8 cellular contexts compared by ENCODE assay signal in the genomic region with DNA sequence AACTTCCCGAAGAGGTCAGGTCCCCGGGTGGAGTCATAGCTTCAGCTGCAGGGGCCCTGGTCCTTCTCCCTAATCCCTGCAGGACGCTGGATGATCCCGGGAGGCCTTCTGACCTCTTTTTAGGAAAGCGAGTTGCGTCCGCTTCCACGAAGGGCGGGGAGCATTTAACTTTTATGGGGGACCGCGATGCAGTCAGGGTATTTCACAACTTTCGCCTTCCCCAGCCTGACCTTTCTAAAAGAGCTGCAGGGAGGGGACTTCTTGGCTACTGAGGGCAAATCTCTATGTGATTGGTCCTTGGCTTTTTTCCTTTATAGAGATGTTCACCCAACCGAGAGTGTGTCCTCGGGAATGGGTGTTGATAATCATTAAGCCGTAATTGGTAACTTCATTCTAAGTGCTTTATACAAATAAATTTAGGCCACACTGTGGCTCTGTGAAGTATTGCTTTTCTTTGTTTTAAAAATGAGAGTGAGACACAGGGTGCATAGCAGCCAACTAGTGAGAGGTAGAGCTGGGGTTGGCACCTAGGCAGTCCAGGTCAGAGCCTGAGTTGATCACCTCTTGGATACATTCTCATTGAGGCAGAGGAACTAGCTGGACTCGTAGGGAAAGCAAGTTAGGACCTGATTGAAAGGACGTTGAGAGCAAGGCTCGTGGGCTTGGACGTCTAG. TPM values are rescaled to one million over a fixed set of nuclear protein-coding genes. Genes with fewer than 3 reads are reported as not detected.
DNase-seq lines count a peak whose midpoint lies in the region; ATAC-seq lines count a peak whose summit lies in the region.

No MANE protein-coding gene starts in this region.

- H3K79me1 ChIP-seq in trophoblast cell (ENCODE audit: low read length), result peaks cover 5% of the 10 kb centered on the region

- DNase-seq in AML-193 (lab: John Stamatoyannopoulos, UW), result peak; percentile 34 to 44
- DNase-seq in activated CD4-positive, alpha-beta memory T cell treated with anti-CD3 and anti-CD28 coated beads, Interleukin-2, amount 10 ng/mL, durations not matched to agents 7 days and 5 days, result no peak
- DNase-seq in glomerular visceral epithelial cell (ENCODE audit: extremely low spot score), result peak; percentile 30
- peak in 1 of 2 donors; percentile 1 for DNase-seq in trophoblast cell
- DNase-seq in NCI-H128 (lab: John Stamatoyannopoulos, UW; ENCODE audit: unreplicated experiment), result no peak

- no peak overlapping the region for H2BK120ac ChIP-seq in trophoblast cell (ENCODE audit: insufficient read depth, low read length, poor library complexity)

- H4K8ac ChIP-seq in trophoblast cell (ENCODE audit: low read depth, low read length), result no peak overlapping the region

- H2AK5ac ChIP-seq in trophoblast cell (ENCODE audit: low read length), result no peak overlapping the region

- no peak overlapping the region for H3K14ac ChIP-seq in trophoblast cell (ENCODE audit: low read length)

- H3K9me3 ChIP-seq in HUES64 (ENCODE audit: insufficient read depth, low read depth, low read length) (peaks cover 4% of the 10 kb centered on the region; the same call in 1 of the 2 replicates), trophoblast cell (ENCODE audit: insufficient read depth, low read depth, low read length) (peaks cover 5% of the 10 kb centered on the region)

- H3K27me3 Mint-ChIP-seq in activated CD4-positive, alpha-beta memory T cell treated with anti-CD3 and anti-CD28 coated beads, Interleukin-2, amount 10 ng/mL, durations not matched to agents 7 days and 5 days, result no peaks in the 10 kb centered on the region

- peak overlapping the region; percentile 92 for H3K27ac Mint-ChIP-seq in activated CD4-positive, alpha-beta memory T cell treated with anti-CD3 and anti-CD28 coated beads, Interleukin-2, amount 10 ng/mL, durations not matched to agents 7 days and 5 days

- no peak overlapping the region for H2BK12ac ChIP-seq in trophoblast cell (ENCODE audit: low read length)

- H3K27me3 ChIP-seq in HUES64 (ENCODE audit: insufficient read depth, low read length) (no peaks in the 10 kb centered on the region), trophoblast cell (ENCODE audit: insufficient read depth, low read length) (no peaks in the 10 kb centered on the region)

- H3K4me2 ChIP-seq in trophoblast cell (ENCODE audit: low read length), result peak overlapping the region; percentile 90

- POLR2A ChIA-PET in activated CD4-positive, alpha-beta memory T cell treated with anti-CD3 and anti-CD28 coated beads, Interleukin-2, amount 10 ng/mL, durations not matched to agents 7 days and 5 days (lab: Charles Lee), result interaction anchor here (1.3 to 2.3 kb wide), 3 partner anchors 11 to 92 kb away, joined by 5 to 7 read pairs (median 6); no protein-coding TSS in a partner anchor

- H3K36me3 ChIP-seq in HUES64 (ENCODE audit: insufficient read depth, low read length), result peaks cover 5% of the 10 kb centered on the region; the same call in 1 of the 2 replicates
- peaks cover 5 to 8% of the 10 kb centered on the region in 2 experiments for H3K36me3 ChIP-seq in trophoblast cell (ENCODE audit: control insufficient read depth in 1 of 2, insufficient read depth in 2 of 2, low read length in 2 of 2)

- CTCF ChIA-PET in activated CD4-positive, alpha-beta memory T cell treated with anti-CD3 and anti-CD28 coated beads, Interleukin-2, amount 10 ng/mL, durations not matched to agents 7 days and 5 days (lab: Charles Lee), result interaction anchor here (0.8 to 1.0 kb wide), 2 partner anchors 68 to 91 kb away, joined by 4 read pairs; partner anchors contain the start of gene ZNF45

- no peak overlapping the region for H3K18ac ChIP-seq in trophoblast cell (ENCODE audit: low read length)

- no peak overlapping the region for H4K91ac ChIP-seq in trophoblast cell (ENCODE audit: low read depth, low read length)

- H3K79me2 ChIP-seq in trophoblast cell (ENCODE audit: control insufficient read depth, insufficient read depth, low read length, poor library complexity), result no peaks in the 10 kb centered on the region

- H2AFZ ChIP-seq in trophoblast cell (ENCODE audit: insufficient read depth, low read length, poor library complexity), result peak overlapping the region; percentile 12

- H3K4me1 ChIP-seq in HUES64 (ENCODE audit: insufficient read depth, low read length), result no peaks in the 10 kb centered on the region; the same call in 1 of the 2 replicates
- peaks cover 2% of the 10 kb centered on the region in 2 experiments for H3K4me1 ChIP-seq in trophoblast cell (ENCODE audit: control insufficient read depth in 1 of 2, insufficient read depth in 2 of 2, low read length in 2 of 2)

- peaks cover 45% of the 10 kb centered on the region for H3K9me3 Mint-ChIP-seq in activated CD4-positive, alpha-beta memory T cell treated with anti-CD3 and anti-CD28 coated beads, Interleukin-2, amount 10 ng/mL, durations not matched to agents 7 days and 5 days

- H2BK5ac ChIP-seq in trophoblast cell (ENCODE audit: low read depth, low read length, poor library complexity), result no peak overlapping the region

- H3K9ac ChIP-seq in HUES64 (ENCODE audit: low read depth, low read length), result peak overlapping the region; percentile 34
- H3K9ac ChIP-seq in trophoblast cell (ENCODE audit: low read length), result peak overlapping the region; percentile 29

- no peak overlapping the region for H3K4ac ChIP-seq in trophoblast cell (ENCODE audit: low read depth, low read length)

- H4K12ac ChIP-seq in trophoblast cell (ENCODE audit: low read depth, low read length), result no peak overlapping the region

- ATAC-seq in GM18858 (IDR thresholded peaks at IDR 0.05; ENCODE audit: unreplicated experiment) (peak; percentile 28), HG02970 (IDR thresholded peaks at IDR 0.05; ENCODE audit: low FRiP score, unreplicated experiment) (no peak)

- H3K27ac ChIP-seq in HUES64 (ENCODE audit: low read depth, low read length), result no peak overlapping the region
- H3K27ac ChIP-seq in trophoblast cell (ENCODE audit: low read depth, low read length), result no peak overlapping the region

- H3K36me3 Mint-ChIP-seq in activated CD4-positive, alpha-beta memory T cell treated with anti-CD3 and anti-CD28 coated beads, Interleukin-2, amount 10 ng/mL, durations not matched to agents 7 days and 5 days (ENCODE audit: low read depth), result peaks cover 45% of the 10 kb centered on the region

- H3K23ac ChIP-seq in trophoblast cell (ENCODE audit: low read length), result no peak overlapping the region

- WGBS in HUES64, result 30% methylated on average over 19 of the region's 19 CpGs
- WGBS in trophoblast cell (ENCODE audit: extremely low coverage, insufficient coverage, insufficient read length), result no CpG with 5 or more reads among the region's 19 CpGs

- H3K4me3 ChIP-seq in HUES64 (ENCODE audit: low read length) (peak overlapping the region; percentile 74), trophoblast cell (ENCODE audit: low read depth, low read length) (peak overlapping the region; percentile 70)

- H3K4me3 Mint-ChIP-seq in activated CD4-positive, alpha-beta memory T cell treated with anti-CD3 and anti-CD28 coated beads, Interleukin-2, amount 10 ng/mL, durations not matched to agents 7 days and 5 days, result peak overlapping the region; percentile 99

- peaks cover 19% of the 10 kb centered on the region for H3K4me1 Mint-ChIP-seq in activated CD4-positive, alpha-beta memory T cell treated with anti-CD3 and anti-CD28 coated beads, Interleukin-2, amount 10 ng/mL, durations not matched to agents 7 days and 5 days

RNA-seq across cellular contexts. Expression of gene ZNF230, which starts 0.8 kb away (rescaled TPM):
- 2.1 TPM for polyA plus RNA-seq in HUES64 (2013, experiment 1 of 2)
- 1.5 TPM for polyA plus RNA-seq in HUES64 (2013, experiment 2 of 2)
- 1 to 10 TPM; 3.7 to 5.8 TPM for total RNA-seq in activated CD4-positive, alpha-beta memory T cell treated with anti-CD3 and anti-CD28 coated beads, Interleukin-2, amount 10 ng/mL, durations not matched to agents 7 days and 5 days
- 1.7 TPM in 2 replicates for polyA plus RNA-seq in trophoblast cell (2013)

RNA-seq across cellular contexts. Expression of gene ZNF155, which starts 19.6 kb away (rescaled TPM):
- polyA plus RNA-seq in HUES64 (2013, experiment 1 of 2), result 4.5 TPM
- polyA plus RNA-seq in HUES64 (2013, experiment 2 of 2), result 7.5 TPM
- 1 to 10 TPM; 6.7 to 7.5 TPM for total RNA-seq in activated CD4-positive, alpha-beta memory T cell treated with anti-CD3 and anti-CD28 coated beads, Interleukin-2, amount 10 ng/mL, durations not matched to agents 7 days and 5 days
- 6.0 and 6.2 TPM in 2 replicates for polyA plus RNA-seq in trophoblast cell (2013)

RNA-seq across cellular contexts. Expression of gene ZNF222, which starts 21.6 kb away (rescaled TPM):
- 3.5 TPM for polyA plus RNA-seq in HUES64 (2013, experiment 1 of 2)
- 4.8 TPM for polyA plus RNA-seq in HUES64 (2013, experiment 2 of 2)
- 1 to 10 TPM; 3.3 to 4.3 TPM for total RNA-seq in activated CD4-positive, alpha-beta memory T cell treated with anti-CD3 and anti-CD28 coated beads, Interleukin-2, amount 10 ng/mL, durations not matched to agents 7 days and 5 days
- 7.2 and 7.7 TPM in 2 replicates for polyA plus RNA-seq in trophoblast cell (2013)

RNA-seq across cellular contexts. Expression of gene ZNF223, which starts 48.2 kb away (rescaled TPM):
- polyA plus RNA-seq in HUES64 (2013, experiment 1 of 2), result 3.9 TPM
- polyA plus RNA-seq in HUES64 (2013, experiment 2 of 2), result 6.0 TPM
- total RNA-seq in activated CD4-positive, alpha-beta memory T cell treated with anti-CD3 and anti-CD28 coated beads, Interleukin-2, amount 10 ng/mL, durations not matched to agents 7 days and 5 days, result under 1 TPM; 0.40 to 0.50 TPM
- polyA plus RNA-seq in trophoblast cell (2013), result 4.4 TPM in 2 replicates

RNA-seq across cellular contexts. Expression of gene ZNF221, which starts 52.6 kb away (rescaled TPM):
- 2.4 TPM for polyA plus RNA-seq in HUES64 (2013, experiment 1 of 2)
- polyA plus RNA-seq in HUES64 (2013, experiment 2 of 2), result 3.2 TPM
- 1 to 10 TPM; 1.5 to 1.6 TPM for total RNA-seq in activated CD4-positive, alpha-beta memory T cell treated with anti-CD3 and anti-CD28 coated beads, Interleukin-2, amount 10 ng/mL, durations not matched to agents 7 days and 5 days
- polyA plus RNA-seq in trophoblast cell (2013), result 1.5 and 1.7 TPM in 2 replicates

Comparison
In these comparisons a context has a peak if more than half of its experiments do, and no peak if none do; other contexts are left out.
1. DNase-seq: peak in AML-193 (2 of 2) and glomerular visceral epithelial cell (single experiment); none in activated CD4-positive, alpha-beta memory T cell treated with anti-CD3 and anti-CD28 coated beads, Interleukin-2, amount 10 ng/mL, durations not matched to agents 7 days and 5 days (single experiment) and NCI-H128 (single experiment).